In genomic region chr3:188230962-188231361, GRCh38 we compare ENCODE assay signal across 14 cellular contexts.
DNase-seq lines count a peak whose midpoint lies in the region; ATAC-seq and TF ChIP-seq lines count a peak whose summit lies in the region.
"Had no signal": no experiment of that assay in that cellular context is flagged by ENCODE, and none has a peak within 500 bp of the region (broad histone marks: within the 10 kb centered on the region; RNA-seq: fewer than 3 reads in every experiment).

No MANE protein-coding gene starts in this region.

- no TSS peak for BruUV-seq in PC-3 (replicated peaks; lab: Mats Ljungman, UMichigan)

- peak; percentile 31 for DNase-seq in Caki2 (ENCODE audit: low read depth)
- DNase-seq in PC-3: peak; percentile 85
- DNase-seq in fibroblast of the aortic adventitia (ENCODE audit: low read depth): peak; percentile 14
- peak; percentile 36 to 66 for DNase-seq in psoas muscle
- no peak for DNase-seq in activated effector memory CD4-positive, alpha-beta T cell treated with Interleukin-2 at 50 U/mL for 16 hours
- no peak for DNase-seq in Peyer's patch
- no peak for DNase-seq in effector memory CD8-positive, alpha-beta T cell
- DNase-seq: activated CD8-positive, alpha-beta memory T cell treated with anti-CD3 and anti-CD28 coated beads, Interleukin-2, amount 10 ng/mL, durations not matched to agents 7 days and 5 days; amniotic stem cell; CD4-positive, alpha-beta memory T cell; NCI-H2029 had no signal

- no peaks in the 10 kb centered on the region for H3F3A ChIP-seq in PC-3 (ENCODE audit: low read length, unreplicated experiment)

- H3K27ac ChIP-seq in PC-3 (ENCODE audit: low read length) (peak overlapping the region; percentile 78), psoas muscle (peak overlapping the region; percentile 85), Peyer's patch (peak overlapping the region in 1 of 4 donors; percentile 60)

- no peak for TF ChIP-seq CTCF in PC-3 (conservative IDR thresholded peaks at IDR 0.05; ENCODE audit: low read depth, low read length)
- no peak for TF ChIP-seq CTCF in fibroblast of the aortic adventitia (IDR thresholded peaks at IDR 0.05; ENCODE audit: insufficient read depth, low read length)
- no peak for TF ChIP-seq CTCF in psoas muscle (IDR thresholded peaks at IDR 0.05)
- TF ChIP-seq CTCF in Peyer's patch (IDR thresholded peaks at IDR 0.05): no peak

- 32 to 47% (median 36%) methylated on average over 5 of the region's 5 CpGs for WGBS in psoas muscle, 3 donors

- H2AFZ ChIP-seq in PC-3 (ENCODE audit: low read length): 0 out of 2 replicates have a peak overlapping the region, but pooled peaks have one; percentile 6

- H3K4me2 ChIP-seq in PC-3 (ENCODE audit: low read length): peak overlapping the region; percentile 41; the same call in 1 of the 2 replicates

- H3K27me3 Mint-ChIP-seq in effector memory CD8-positive, alpha-beta T cell: no peaks in the 10 kb centered on the region
- H3K27me3 Mint-ChIP-seq: activated CD8-positive, alpha-beta memory T cell treated with anti-CD3 and anti-CD28 coated beads, Interleukin-2, amount 10 ng/mL, durations not matched to agents 7 days and 5 days; CD4-positive, alpha-beta memory T cell had no signal

- H3K27me3 ChIP-seq in PC-3 (ENCODE audit: low read length) (no peaks in the 10 kb centered on the region), psoas muscle (ENCODE audit: insufficient read depth in 3 of 3, low read length in 2 of 3) (no peaks in the 10 kb centered on the region), Peyer's patch (no peaks in the 10 kb centered on the region)

- peaks cover 6% of the 10 kb centered on the region for H3K36me3 Mint-ChIP-seq in effector memory CD8-positive, alpha-beta T cell (ENCODE audit: insufficient read depth)

- H3K4me1 ChIP-seq in PC-3 (ENCODE audit: insufficient read depth, low read length) (peaks cover 51% of the 10 kb centered on the region), psoas muscle (peaks cover 50% of the 10 kb centered on the region), Peyer's patch (peaks cover 0 to 9% (median 0%) of the 10 kb centered on the region in 4 donors)

- CTCF ChIA-PET in PC-3 (lab: Charles Lee): interaction anchor here (0.6 kb wide), 1 partner anchor 131 kb away, joined by 3 read pairs; no protein-coding TSS in a partner anchor

- H3K4me1 Mint-ChIP-seq in effector memory CD8-positive, alpha-beta T cell (ENCODE audit: low read depth in 2 of 2): peaks cover 14 to 28% of the 10 kb centered on the region in 2 donors
- H3K4me1 Mint-ChIP-seq: activated CD8-positive, alpha-beta memory T cell treated with anti-CD3 and anti-CD28 coated beads, Interleukin-2, amount 10 ng/mL, durations not matched to agents 7 days and 5 days had no signal

- no peaks in the 10 kb centered on the region for H3K9me3 Mint-ChIP-seq in effector memory CD8-positive, alpha-beta T cell
- H3K9me3 Mint-ChIP-seq: CD4-positive, alpha-beta memory T cell; IgD-negative memory B cell had no signal

- H3K79me2 ChIP-seq in PC-3 (ENCODE audit: low read length): peaks cover 34% of the 10 kb centered on the region; the same call in 1 of the 2 replicates

- ATAC-seq in PC-3 (peak; percentile 65), psoas muscle (peak; percentile 94 to 97 (median 96)), HG02678 (IDR thresholded peaks at IDR 0.05; ENCODE audit: unreplicated experiment) (no peak)
- no peak for ATAC-seq in effector memory CD8-positive, alpha-beta T cell (replicated peaks)
- ATAC-seq: activated CD8-positive, alpha-beta memory T cell treated with anti-CD3 and anti-CD28 coated beads, Interleukin-2, amount 10 ng/mL, durations not matched to agents 7 days and 5 days had no signal

- H3K9me3 ChIP-seq in PC-3 (ENCODE audit: low read length) (no peaks in the 10 kb centered on the region), psoas muscle (no peaks in the 10 kb centered on the region), Peyer's patch (no peaks in the 10 kb centered on the region)

- POLR2A ChIA-PET in PC-3 (lab: Charles Lee; ENCODE audit: unreplicated experiment): no interaction called here

- intact Hi-C loops in PC-3 (cut with micrococcal nuclease): loop anchor here (1.0 kb wide), 1 partner anchor 35 kb away; no protein-coding TSS in a partner anchor
- intact Hi-C loops in psoas muscle (cut with DNase I): loop anchor here in 1 of 2 donors (5.0 kb wide), 1 partner anchor 36 kb away; no protein-coding TSS in a partner anchor

- H3K4me3 Mint-ChIP-seq in effector memory CD8-positive, alpha-beta T cell: no peak overlapping the region
- H3K4me3 Mint-ChIP-seq: activated CD8-positive, alpha-beta memory T cell treated with anti-CD3 and anti-CD28 coated beads, Interleukin-2, amount 10 ng/mL, durations not matched to agents 7 days and 5 days; CD4-positive, alpha-beta memory T cell; IgD-negative memory B cell had no signal

- H3K4me3 ChIP-seq in PC-3 (ENCODE audit: low read length) (no peak overlapping the region), fibroblast of the aortic adventitia (ENCODE audit: low read depth, low read length) (no peak overlapping the region), psoas muscle (no peak overlapping the region), Peyer's patch (no peak overlapping the region)
- H3K4me3 ChIP-seq: skin epidermis had no signal

- in situ Hi-C loops in Caki2 (cut with HindIII; ENCODE audit: low pct_unique_long_range_greater_than_20kb, low sequenced_read_pairs): no loop called here

- peak overlapping the region; percentile 42 for H3K9ac ChIP-seq in PC-3 (ENCODE audit: low read length)

- H3K9me2 ChIP-seq in PC-3 (replicated peaks; ENCODE audit: low read length): no peaks in the 10 kb centered on the region

- no peaks in the 10 kb centered on the region; the same call in 1 of the 2 replicates for H3K36me3 ChIP-seq in PC-3 (ENCODE audit: low read depth, low read length)
- no peaks in the 10 kb centered on the region for H3K36me3 ChIP-seq in psoas muscle (ENCODE audit: insufficient read depth in 1 of 2, low read depth in 1 of 2)
- H3K36me3 ChIP-seq in Peyer's patch: no peaks in the 10 kb centered on the region

- no peak overlapping the region for H3K27ac Mint-ChIP-seq in effector memory CD8-positive, alpha-beta T cell
- H3K27ac Mint-ChIP-seq: activated CD8-positive, alpha-beta memory T cell treated with anti-CD3 and anti-CD28 coated beads, Interleukin-2, amount 10 ng/mL, durations not matched to agents 7 days and 5 days; CD4-positive, alpha-beta memory T cell; IgD-negative memory B cell had no signal

- H4K20me1 ChIP-seq in PC-3 (ENCODE audit: low read length): peaks cover 3% of the 10 kb centered on the region; the same call in 1 of the 2 replicates

- TF ChIP-seq POLR2A in Peyer's patch (IDR thresholded peaks at IDR 0.05): no peak

Comparison
In these comparisons a context has a peak if more than half of its experiments do, and no peak if none do; other contexts are left out.
1. DNase-seq: peak in Caki2 (single experiment), PC-3 (single experiment), fibroblast of the aortic adventitia (single experiment) and psoas muscle (2 of 2); none in activated effector memory CD4-positive, alpha-beta T cell treated with Interleukin-2 at 50 U/mL for 16 hours (single experiment), Peyer's patch (0 of 3) and effector memory CD8-positive, alpha-beta T cell (0 of 3).
2. ATAC-seq: peak in PC-3 (single experiment) and psoas muscle (4 of 4); none in HG02678 (single experiment) and effector memory CD8-positive, alpha-beta T cell (single experiment).